In the genomic region with DNA sequence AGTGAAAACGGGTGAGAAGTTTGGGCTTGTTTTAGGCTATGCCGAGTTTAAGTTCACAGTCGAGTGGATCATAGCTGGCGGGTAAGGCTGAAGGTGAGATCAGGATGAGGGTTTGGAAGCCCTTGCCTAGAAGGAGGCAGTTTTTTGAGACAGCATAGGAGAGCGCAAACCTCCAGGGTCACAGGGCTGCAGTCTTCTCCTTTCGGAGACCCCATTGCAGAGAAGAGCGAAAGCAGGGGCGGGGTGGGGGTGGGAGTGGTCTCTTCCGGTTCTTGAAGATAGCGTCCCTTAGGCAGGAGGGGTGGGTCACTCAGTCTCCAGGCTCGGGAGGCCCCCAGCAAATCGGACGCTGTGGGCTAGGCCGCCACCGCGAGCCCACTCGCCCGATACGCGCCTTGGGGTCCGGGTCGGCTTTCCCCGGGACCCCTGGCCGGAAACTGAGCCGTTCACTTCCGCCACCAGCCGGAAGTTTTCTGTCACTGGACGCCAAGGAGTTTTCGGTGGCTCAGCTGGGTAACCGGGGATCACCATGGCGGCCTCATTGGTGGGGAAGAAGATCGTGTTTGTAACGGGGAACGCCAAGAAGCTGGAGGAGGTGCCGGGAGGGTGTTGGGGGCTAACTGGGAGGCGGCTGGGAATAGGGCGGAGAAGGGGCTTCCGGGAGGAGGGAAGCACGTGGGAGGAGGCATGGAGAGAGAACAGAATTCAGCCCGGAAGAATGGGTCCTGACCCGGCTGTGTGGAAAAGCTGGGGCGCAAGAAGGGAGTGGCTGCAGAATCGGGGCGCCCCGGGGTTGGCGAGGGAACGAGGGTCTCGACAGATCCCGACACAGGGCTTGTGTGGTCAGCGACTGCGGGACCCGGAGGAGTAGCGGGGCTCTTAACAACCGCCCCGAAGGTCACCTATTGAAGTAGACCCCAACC, we compare ENCODE assay signal across 8 cellular contexts. TPM values are rescaled to one million over a fixed set of nuclear protein-coding genes. Genes with fewer than 3 reads are reported as not detected.
DNase-seq lines count a peak whose midpoint lies in the region; ATAC-seq and TF ChIP-seq lines count a peak whose summit lies in the region.

A gene (plus strand): TSS at position 476 of the 923 bp plus-strand sequence. CDS start 54 bp downstream, at position 530.

- no peaks in the 10 kb centered on the region for H4K20me1 ChIP-seq in PC-9 (ENCODE audit: insufficient read depth)

- BruUV-seq in PC-9 (replicated peaks; lab: Mats Ljungman, UMichigan) = no TSS peak

- ATAC-seq in HG02763 (IDR thresholded peaks at IDR 0.05; ENCODE audit: unreplicated experiment) (peak; percentile 54), HG03108 (IDR thresholded peaks at IDR 0.05; ENCODE audit: unreplicated experiment) (no peak)
- peak; percentile 57 for ATAC-seq in activated T-helper 17 cell treated with anti-CD3 and anti-CD28 coated beads, Interleukin-2, amount 50 U/mL, for 72 hours (replicated peaks)

- DNase-seq in DMS79 treated with DMSO at 0.1 percent for 48 hours (lab: John Stamatoyannopoulos, UW) (peak; percentile 40), PC-9 (peak; percentile 53 to 56), fibroblast of the aortic adventitia (ENCODE audit: low read depth) (peak; percentile 37), nephron progenitor cell (peak; percentile 74)

- peaks cover 4% of the 10 kb centered on the region; the same call in 1 of the 2 replicates for H3K4me1 ChIP-seq in PC-9 (replicated peaks; ENCODE audit: insufficient read depth)

- TF ChIP-seq CTCF in PC-9 (conservative IDR thresholded peaks at IDR 0.05) (no peak), fibroblast of the aortic adventitia (IDR thresholded peaks at IDR 0.05; ENCODE audit: insufficient read depth, low read length) (no peak), nephron progenitor cell (IDR thresholded peaks at IDR 0.05) (no peak), subcutaneous adipose tissue (IDR thresholded peaks at IDR 0.05; ENCODE audit: low read depth) (no peak)

- H3K27me3 ChIP-seq in PC-9 (ENCODE audit: insufficient read depth, low read depth) = no peaks in the 10 kb centered on the region

- peaks cover 33% of the 10 kb centered on the region for H3K79me2 ChIP-seq in PC-9 (ENCODE audit: low read depth)

- no peaks in the 10 kb centered on the region for H3K9me2 ChIP-seq in PC-9 (ENCODE audit: insufficient read depth)

- H3K4me3 Mint-ChIP-seq in activated T-helper 17 cell treated with anti-CD3 and anti-CD28 coated beads, Interleukin-2, amount 50 U/mL, for 72 hours = peak within 1 kb of the TSS; percentile 91
- peak within 1 kb of the TSS; percentile 92 for H3K4me3 Mint-ChIP-seq in nephron progenitor cell

- peak within 1 kb of the TSS; percentile 91 for H3K27ac Mint-ChIP-seq in activated T-helper 17 cell treated with anti-CD3 and anti-CD28 coated beads, Interleukin-2, amount 50 U/mL, for 72 hours
- H3K27ac Mint-ChIP-seq in nephron progenitor cell = peak within 1 kb of the TSS; percentile 99

- H3K4me3 ChIP-seq in PC-9 (peak within 1 kb of the TSS; percentile 77), fibroblast of the aortic adventitia (ENCODE audit: low read depth, low read length) (peak within 1 kb of the TSS; percentile 95)

- peaks cover 4% of the 10 kb centered on the region; the same call in 1 of the 2 replicates for H3F3A ChIP-seq in PC-9 (ENCODE audit: insufficient read depth, low read depth)

- intact Hi-C loops in PC-9 (cut with micrococcal nuclease; ENCODE audit: unreplicated experiment) = loop anchor here (10.0 kb wide), 1 partner anchor 154 kb away; no protein-coding TSS in a partner anchor

- CTCF ChIA-PET in PC-9 (lab: Charles Lee) = interaction anchor here (0.6 to 1.4 kb wide), 3 partner anchors 11 to 45 kb away, joined by 3 to 4 read pairs (median 3); no protein-coding TSS in a partner anchor

- peaks cover 36% of the 10 kb centered on the region for H3K36me3 Mint-ChIP-seq in activated T-helper 17 cell treated with anti-CD3 and anti-CD28 coated beads, Interleukin-2, amount 50 U/mL, for 72 hours (ENCODE audit: low read depth)
- H3K36me3 Mint-ChIP-seq in nephron progenitor cell (ENCODE audit: low read depth) = peaks cover 18% of the 10 kb centered on the region

- H3K4me2 ChIP-seq in PC-9 = peak within 1 kb of the TSS; percentile 91

- peak within 1 kb of the TSS; percentile 20 for H3K27ac ChIP-seq in PC-9

- H3K36me3 ChIP-seq in PC-9 (ENCODE audit: low read depth) = no peaks in the 10 kb centered on the region

- no peaks in the 10 kb centered on the region for H3K27me3 Mint-ChIP-seq in activated T-helper 17 cell treated with anti-CD3 and anti-CD28 coated beads, Interleukin-2, amount 50 U/mL, for 72 hours
- H3K27me3 Mint-ChIP-seq in nephron progenitor cell (ENCODE audit: low read depth, poor library complexity) = peaks cover 9% of the 10 kb centered on the region

- no peaks in the 10 kb centered on the region for H3K9me3 ChIP-seq in PC-9 (ENCODE audit: insufficient read depth, low read depth)

- H3K9me3 Mint-ChIP-seq in activated T-helper 17 cell treated with anti-CD3 and anti-CD28 coated beads, Interleukin-2, amount 50 U/mL, for 72 hours = no peaks in the 10 kb centered on the region
- H3K9me3 Mint-ChIP-seq in nephron progenitor cell = no peaks in the 10 kb centered on the region

- POLR2A ChIA-PET in PC-9 (lab: Charles Lee; ENCODE audit: unreplicated experiment) = interaction anchor here (0.6 to 0.7 kb wide), 4 partner anchors 9 to 1016 kb away, joined by 3 to 5 read pairs (median 4); no protein-coding TSS in a partner anchor

- peaks cover 10% of the 10 kb centered on the region for H3K4me1 Mint-ChIP-seq in activated T-helper 17 cell treated with anti-CD3 and anti-CD28 coated beads, Interleukin-2, amount 50 U/mL, for 72 hours
- H3K4me1 Mint-ChIP-seq in nephron progenitor cell = peaks cover 38% of the 10 kb centered on the region

- H2AFZ ChIP-seq in PC-9 = peak within 1 kb of the TSS; percentile 99

RNA-seq across cellular contexts. Expression of the gene that starts here (rescaled TPM):
- 69.2 and 93.5 TPM in 2 replicates for total RNA-seq in PC-9 (2021)
- 10 to 100 TPM; 45.0 to 85.6 TPM for total RNA-seq in activated T-helper 17 cell treated with anti-CD3 and anti-CD28 coated beads, Interleukin-2, amount 50 U/mL, for 72 hours
- 26.2 and 36.2 TPM in 2 replicates for total RNA-seq in fibroblast of the aortic adventitia (ENCODE audit: low replicate concordance)
- total RNA-seq in subcutaneous adipose tissue = 10 to 100 TPM; 21.8 to 51.8 (median 38.8) TPM
